In the genomic region with DNA sequence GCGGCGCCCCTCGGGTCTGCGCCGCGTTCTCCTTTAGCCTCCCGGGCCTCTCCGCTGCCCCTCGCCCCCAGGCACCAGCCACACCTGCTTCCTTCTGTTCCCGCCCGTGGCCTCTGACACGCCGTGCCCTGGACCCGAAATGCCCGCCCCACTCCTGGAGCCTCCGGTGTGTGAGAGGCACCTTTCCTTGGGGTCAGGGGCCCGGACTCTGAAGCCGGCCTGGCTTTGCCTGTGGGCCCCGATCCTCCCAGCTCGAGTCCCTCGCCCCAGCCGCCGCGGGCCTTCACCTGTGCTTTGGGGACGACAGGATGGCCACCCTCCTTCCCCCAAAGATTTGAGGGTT, we compare ENCODE assay signal across 8 cellular contexts. TPM values are rescaled to one million over a fixed set of nuclear protein-coding genes. Genes with fewer than 3 reads are reported as not detected.
DNase-seq lines count a peak whose midpoint lies in the region; ATAC-seq, FAIRE-seq and TF ChIP-seq lines count a peak whose summit lies in the region.

No MANE protein-coding gene starts in this region.

- no peak for TF ChIP-seq EP300 in neural cell (conservative IDR thresholded peaks at IDR 0.05; ENCODE audit: poor library complexity, severe bottlenecking)

- H3K4me2 ChIP-seq in endothelial cell of umbilical vein (ENCODE audit: insufficient read depth, low read length) (peak overlapping the region; percentile 79), neural cell (ENCODE audit: low read length) (peak overlapping the region; percentile 76)

- H3K9me1 ChIP-seq in endothelial cell of umbilical vein (replicated peaks; ENCODE audit: control insufficient read depth, extremely low read depth, insufficient read depth, low read length): no peaks in the 10 kb centered on the region

- H3K36me3 ChIP-seq in Peyer's patch: no peaks in the 10 kb centered on the region
- H3K36me3 ChIP-seq in endothelial cell of umbilical vein (ENCODE audit: control insufficient read depth in 2 of 2, extremely low read depth in 1 of 2, insufficient read depth in 2 of 2, low read length in 2 of 2): no peaks in the 10 kb centered on the region
- no peaks in the 10 kb centered on the region for H3K36me3 ChIP-seq in neural cell (ENCODE audit: insufficient read depth, low read length)

- peak overlapping the region; percentile 85 to 92 (median 90) for H3K27ac ChIP-seq in Peyer's patch
- H3K27ac ChIP-seq in endothelial cell of umbilical vein (ENCODE audit: insufficient read depth, low read depth, low read length): no peak overlapping the region
- peak overlapping the region; percentile 39 for H3K27ac ChIP-seq in neural cell (ENCODE audit: low read length)

- H4K20me1 ChIP-seq in endothelial cell of umbilical vein (replicated peaks; ENCODE audit: control insufficient read depth, extremely low read depth, insufficient read depth, low read length) (no peaks in the 10 kb centered on the region), neural cell (ENCODE audit: insufficient read depth) (no peaks in the 10 kb centered on the region)

- FAIRE-seq in endothelial cell of umbilical vein (lab: Jason Lieb, UNC): no peak

- POLR2A ChIA-PET in endothelial cell of umbilical vein (lab: Charles Lee): interaction anchor here (0.9 to 1.3 kb wide), 2 partner anchors 17 to 30 kb away, joined by 4 to 6 read pairs; a partner anchor contains a TSS

- no peaks in the 10 kb centered on the region for H3K9me2 ChIP-seq in neural cell (ENCODE audit: insufficient read depth, low read length)

- intact Hi-C loops in endothelial cell of umbilical vein (cut with micrococcal nuclease): loop anchor here (1.0 to 5.0 kb wide), 3 partner anchors 17 to 101 kb away; a partner anchor contains a TSS

- TF ChIP-seq CTCF in Peyer's patch (IDR thresholded peaks at IDR 0.05) (no peak), endothelial cell of umbilical vein (IDR thresholded peaks at IDR 0.05; ENCODE audit: extremely low read depth in 1 of 2, insufficient read depth in 1 of 2, low read depth in 1 of 2, low read length in 2 of 2) (no peak), neural cell (IDR thresholded peaks at IDR 0.05; ENCODE audit: poor library complexity, severe bottlenecking) (no peak)

- no peak for ATAC-seq in GM19452 (IDR thresholded peaks at IDR 0.05; ENCODE audit: unreplicated experiment)

- DNase-seq in stimulated activated CD4-positive, alpha-beta T cell treated with anti-CD3 and anti-CD28 coated beads, Interleukin-4, amount 100 ng/mL, for 1 hour: peak; percentile 12
- DNase-seq in stimulated activated CD4-positive, alpha-beta T cell treated with anti-CD3 and anti-CD28 coated beads, Interleukin-1b, Interleukin-23, amount 100 ng/mL, for 48 hours: no peak
- DNase-seq in Peyer's patch (peak in 1 of 3 donors; percentile 68), endothelial cell of umbilical vein (ENCODE audit: low read depth, low spot score) (no peak), NOMO-1 (lab: John Stamatoyannopoulos, UW; ENCODE audit: unreplicated experiment in 2 of 2) (no peak)
- no peak for DNase-seq in stimulated activated naive CD4-positive, alpha-beta T cell treated with Interleukin-2 at 50 U/mL for 16 hours (lab: John Stamatoyannopoulos, UW)

- peaks cover 1% of the 10 kb centered on the region for H3K79me2 ChIP-seq in endothelial cell of umbilical vein (ENCODE audit: control insufficient read depth, insufficient read depth, low read length)
- no peaks in the 10 kb centered on the region for H3K79me2 ChIP-seq in neural cell (replicated peaks; ENCODE audit: insufficient read depth, low read length)

- H2AFZ ChIP-seq in endothelial cell of umbilical vein (ENCODE audit: low read depth, low read length) (peak overlapping the region; percentile 97), neural cell (ENCODE audit: low read depth, low read length) (peak overlapping the region; percentile 93)

- H3K27me3 ChIP-seq in Peyer's patch: no peaks in the 10 kb centered on the region
- no peaks in the 10 kb centered on the region for H3K27me3 ChIP-seq in endothelial cell of umbilical vein (ENCODE audit: control insufficient read depth in 2 of 2, insufficient read depth in 2 of 2, low read length in 2 of 2)
- no peaks in the 10 kb centered on the region for H3K27me3 ChIP-seq in neural cell (ENCODE audit: insufficient read depth, low read depth, low read length)

- H3K9me3 ChIP-seq in Peyer's patch: no peaks in the 10 kb centered on the region
- no peaks in the 10 kb centered on the region for H3K9me3 ChIP-seq in endothelial cell of umbilical vein (replicated peaks; ENCODE audit: control insufficient read depth, insufficient read depth, low read length)
- H3K9me3 ChIP-seq in neural cell (ENCODE audit: low read length): no peaks in the 10 kb centered on the region

- dilution Hi-C loops in endothelial cell of umbilical vein (cut with MboI; ENCODE audit: extremely low pct_ligation_motif_present, low sequenced_read_pairs): no loop called here

- H3K4me1 ChIP-seq in Peyer's patch: peaks cover 0 to 17% (median 5%) of the 10 kb centered on the region in 4 donors
- peaks cover 6% of the 10 kb centered on the region for H3K4me1 ChIP-seq in endothelial cell of umbilical vein (ENCODE audit: control insufficient read depth, extremely low read depth, insufficient read depth, low read length)

- CTCF ChIA-PET in endothelial cell of umbilical vein (lab: Charles Lee): interaction anchor here (0.9 to 1.8 kb wide), 7 partner anchors 11 to 128 kb away, joined by 3 to 11 read pairs (median 3); a partner anchor contains a TSS

- BruUV-seq in endothelial cell of umbilical vein (replicated peaks; lab: Mats Ljungman, UMichigan): no TSS peak

- H3F3A ChIP-seq in neural cell (ENCODE audit: insufficient read depth, low read length, poor library complexity, severe bottlenecking): no peaks in the 10 kb centered on the region

- peak overlapping the region; percentile 83 for H3K9ac ChIP-seq in endothelial cell of umbilical vein (replicated peaks; ENCODE audit: extremely low read depth, insufficient read depth, low read length)
- H3K9ac ChIP-seq in neural cell (ENCODE audit: low read length): peak overlapping the region; percentile 75

- H3K4me3 ChIP-seq in Peyer's patch: peak overlapping the region; percentile 65 to 79 (median 76)
- peak overlapping the region; percentile 55 to 88 (median 67) for H3K4me3 ChIP-seq in endothelial cell of umbilical vein (replicated peaks in 1 of 3; ENCODE audit: insufficient read depth in 1 of 3, low read depth in 1 of 3, low read length in 3 of 3)
- peak overlapping the region; percentile 93 for H3K4me3 ChIP-seq in neural cell (ENCODE audit: low read length)

- TF ChIP-seq RAD21 in neural cell (conservative IDR thresholded peaks at IDR 0.05): no peak

- TF ChIP-seq POLR2A in Peyer's patch (IDR thresholded peaks at IDR 0.05): no peak
- no peak for TF ChIP-seq POLR2A in endothelial cell of umbilical vein (IDR thresholded peaks at IDR 0.05; ENCODE audit: low read depth, low read length)

RNA-seq across cellular contexts. Expression of a gene that starts 0.7 kb away (rescaled TPM):
- 10 to 100 TPM in 3 of 4 donors, 1 to 10 TPM in 1; 7.0 to 23.9 (median 12.1) TPM for total RNA-seq in Peyer's patch
- 8.5 and 9.7 TPM in 2 replicates for total RNA-seq in endothelial cell of umbilical vein
- polyA plus RNA-seq in endothelial cell of umbilical vein: 8.9 and 9.9 TPM in 2 replicates
- polyA plus RNA-seq in endothelial cell of umbilical vein (2011; cell fraction: cytosol; rRNA removed): 8.4 and 8.5 TPM in 2 replicates
- 9.8 and 10.0 TPM in 2 replicates for polyA plus RNA-seq in endothelial cell of umbilical vein (2011; cell fraction: nucleus; rRNA removed)
- 6.6 TPM in 2 replicates for polyA plus RNA-seq in endothelial cell of umbilical vein (2012)
- polyA minus RNA-seq in endothelial cell of umbilical vein: 2.3 and 2.8 TPM in 2 replicates
- 2.2 TPM for polyA minus RNA-seq in endothelial cell of umbilical vein (2011; cell fraction: cytosol; rRNA and poly(A)+ RNA removed)
- 2.5 and 3.2 TPM in 2 replicates for polyA minus RNA-seq in endothelial cell of umbilical vein (2011; cell fraction: nucleus; rRNA and poly(A)+ RNA removed)
- polyA plus RNA-seq in neural cell: 32.7 and 39.3 TPM in 2 replicates
- polyA minus RNA-seq in neural cell: 15.8 and 16.0 TPM in 2 replicates

RNA-seq across cellular contexts. Expression of a gene that starts 12.4 kb away (rescaled TPM):
- 1 to 10 TPM in 1 of 4 donors, under 1 TPM in 2, not detected in 1; 0.13 to 1.3 (median 0.35) TPM for total RNA-seq in Peyer's patch
- not detected in 2 replicates for total RNA-seq in endothelial cell of umbilical vein
- polyA plus RNA-seq in endothelial cell of umbilical vein: not detected in 2 replicates
- polyA plus RNA-seq in endothelial cell of umbilical vein (2011; cell fraction: cytosol; rRNA removed): not detected in 2 replicates
- polyA plus RNA-seq in endothelial cell of umbilical vein (2011; cell fraction: nucleus; rRNA removed): not detected in 2 replicates
- 0.03 TPM in 2 replicates for polyA plus RNA-seq in endothelial cell of umbilical vein (2012)
- not detected in 2 replicates for polyA minus RNA-seq in endothelial cell of umbilical vein
- polyA minus RNA-seq in endothelial cell of umbilical vein (2011; cell fraction: cytosol; rRNA and poly(A)+ RNA removed): not detected
- not detected in 2 replicates for polyA minus RNA-seq in endothelial cell of umbilical vein (2011; cell fraction: nucleus; rRNA and poly(A)+ RNA removed)
- polyA plus RNA-seq in neural cell: not detected in 2 replicates
- not detected in 2 replicates for polyA minus RNA-seq in neural cell

RNA-seq across cellular contexts. Expression of a gene that starts 17.1 kb away (rescaled TPM):
- total RNA-seq in Peyer's patch: 100 to 1,000 TPM; 173 to 606 (median 587) TPM
- 33.1 and 39.7 TPM in 2 replicates for total RNA-seq in endothelial cell of umbilical vein
- 31.6 and 33.5 TPM in 2 replicates for polyA plus RNA-seq in endothelial cell of umbilical vein
- 22.8 and 24.9 TPM in 2 replicates for polyA plus RNA-seq in endothelial cell of umbilical vein (2011; cell fraction: cytosol; rRNA removed)
- polyA plus RNA-seq in endothelial cell of umbilical vein (2011; cell fraction: nucleus; rRNA removed): 72.1 and 85.3 TPM in 2 replicates
- 14.4 and 16.5 TPM in 2 replicates for polyA plus RNA-seq in endothelial cell of umbilical vein (2012)
- 30.5 and 33.4 TPM in 2 replicates for polyA minus RNA-seq in endothelial cell of umbilical vein
- 50.4 TPM for polyA minus RNA-seq in endothelial cell of umbilical vein (2011; cell fraction: cytosol; rRNA and poly(A)+ RNA removed)
- polyA minus RNA-seq in endothelial cell of umbilical vein (2011; cell fraction: nucleus; rRNA and poly(A)+ RNA removed): 21.8 and 30.4 TPM in 2 replicates
- 1.3 and 1.4 TPM in 2 replicates for polyA plus RNA-seq in neural cell
- polyA minus RNA-seq in neural cell: 0.97 and 3.6 TPM in 2 replicates

RNA-seq across cellular contexts. Expression of a gene that starts 45.9 kb away (rescaled TPM):
- total RNA-seq in Peyer's patch (10 to 100 TPM in 1 of 4 donors, 1 to 10 TPM in 3; 2.3 to 14.9 (median 5.9) TPM), endothelial cell of umbilical vein (57.0 and 57.2 TPM in 2 replicates)
- polyA plus RNA-seq in endothelial cell of umbilical vein (22.5 and 25.9 TPM in 2 replicates), neural cell (0.28 and 0.48 TPM in 2 replicates)
- polyA plus RNA-seq in endothelial cell of umbilical vein (2011; cell fraction: cytosol; rRNA removed): 19.9 and 20.5 TPM in 2 replicates
- 53.4 and 57.7 TPM in 2 replicates for polyA plus RNA-seq in endothelial cell of umbilical vein (2011; cell fraction: nucleus; rRNA removed)
- polyA plus RNA-seq in endothelial cell of umbilical vein (2012): 9.6 and 24.0 TPM in 2 replicates
- polyA minus RNA-seq in endothelial cell of umbilical vein (15.1 and 19.5 TPM in 2 replicates), neural cell (0.97 and 1.7 TPM in 2 replicates)
- polyA minus RNA-seq in endothelial cell of umbilical vein (2011; cell fraction: cytosol; rRNA and poly(A)+ RNA removed): 23.9 TPM
- polyA minus RNA-seq in endothelial cell of umbilical vein (2011; cell fraction: nucleus; rRNA and poly(A)+ RNA removed): 19.8 and 21.3 TPM in 2 replicates
